In the genomic region with DNA sequence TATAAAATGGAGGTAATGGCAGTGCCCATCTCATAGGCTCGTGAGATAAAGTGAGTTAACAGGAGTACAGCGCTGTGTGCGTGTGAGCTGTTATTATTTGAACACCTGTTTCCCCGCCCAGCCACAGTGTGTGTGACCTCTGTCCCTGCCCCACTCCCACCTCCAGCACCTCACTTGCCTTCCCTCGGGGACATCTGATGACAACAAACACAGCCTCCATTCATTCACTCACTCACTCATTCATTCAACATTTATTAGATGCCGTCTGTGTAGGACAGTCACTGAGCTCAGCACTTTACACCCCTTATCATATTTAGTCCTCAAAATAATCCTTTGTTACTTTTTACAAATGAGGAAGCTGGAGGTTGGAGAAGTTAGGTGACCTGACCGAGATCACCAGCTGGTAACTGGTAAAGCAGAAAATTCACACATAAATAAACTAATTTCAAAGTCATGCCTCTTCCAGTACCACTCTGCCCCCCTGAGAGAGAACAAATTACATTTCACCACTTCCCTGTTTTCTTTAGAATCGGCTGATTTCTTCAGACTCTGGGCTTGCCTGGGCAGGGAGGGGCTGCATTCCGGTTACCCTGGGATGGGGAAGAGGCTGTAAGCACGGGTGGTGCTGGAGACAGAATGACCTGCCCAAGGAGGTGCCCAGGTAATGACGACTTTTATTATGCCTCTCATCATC, we compare ENCODE assay signal across 11 cellular contexts. TPM values are rescaled to one million over a fixed set of nuclear protein-coding genes. Genes with fewer than 3 reads are reported as not detected.
A peak's percentile ranks its signal among the peaks of the same experiment; 100 is the strongest.
DNase-seq lines count a peak whose midpoint lies in the region; ATAC-seq, FAIRE-seq and TF ChIP-seq lines count a peak whose summit lies in the region.
"Had no signal": no experiment of that assay in that cellular context is flagged by ENCODE, and none has a peak within 500 bp of the region (broad histone marks: within the 10 kb centered on the region; RNA-seq: fewer than 3 reads in every experiment).

No MANE protein-coding gene starts in this region.

- POLR2A ChIA-PET in endothelial cell of umbilical vein (lab: Charles Lee): no interaction called here

- H4K20me1 ChIP-seq in endothelial cell of umbilical vein (replicated peaks; ENCODE audit: control insufficient read depth, extremely low read depth, insufficient read depth, low read length): no peaks in the 10 kb centered on the region

- H2AFZ ChIP-seq in endothelial cell of umbilical vein (ENCODE audit: low read depth, low read length): no peak overlapping the region

- DNase-seq in NCI-H748 (lab: John Stamatoyannopoulos, UW; ENCODE audit: unreplicated experiment) (peak; percentile 50), NCI-H748 treated with DMSO at 0.1 percent for 48 hours (lab: John Stamatoyannopoulos, UW) (no peak), NOMO-1 treated with dmso at 0.1 percent for 144 hours (lab: John Stamatoyannopoulos, UW; ENCODE audit: unreplicated experiment) (peak; percentile 78), endothelial cell of umbilical vein (ENCODE audit: low read depth, low spot score) (no peak), thoracic aorta (ENCODE audit: low spot score) (no peak), kidney tubule cell (ENCODE audit: low spot score) (no peak), 8988T (no peak), H54 (ENCODE audit: insufficient read length, low spot score) (no peak)
- DNase-seq: activated naive CD8-positive, alpha-beta T cell treated with anti-CD3 and anti-CD28 coated beads, Interleukin-2, amount 50 U/mL, for 24 hours; NCI-H526 had no signal

- no peaks in the 10 kb centered on the region for H3K79me2 ChIP-seq in endothelial cell of umbilical vein (ENCODE audit: control insufficient read depth, insufficient read depth, low read length)

- no peak overlapping the region for H3K27ac ChIP-seq in endothelial cell of umbilical vein (ENCODE audit: insufficient read depth, low read depth, low read length)
- H3K27ac ChIP-seq in thoracic aorta: no peak overlapping the region

- H3K4me2 ChIP-seq in endothelial cell of umbilical vein (ENCODE audit: insufficient read depth, low read length): no peak overlapping the region

- H3K9ac ChIP-seq in endothelial cell of umbilical vein (replicated peaks; ENCODE audit: extremely low read depth, insufficient read depth, low read length): no peak overlapping the region

- intact Hi-C loops in endothelial cell of umbilical vein (cut with micrococcal nuclease): no loop called here

- H3K9me1 ChIP-seq in endothelial cell of umbilical vein (replicated peaks; ENCODE audit: control insufficient read depth, extremely low read depth, insufficient read depth, low read length): no peaks in the 10 kb centered on the region

- BruUV-seq in endothelial cell of umbilical vein (replicated peaks; lab: Mats Ljungman, UMichigan): no TSS peak

- H3K9me3 ChIP-seq in endothelial cell of umbilical vein (replicated peaks; ENCODE audit: control insufficient read depth, insufficient read depth, low read length): no peaks in the 10 kb centered on the region
- no peaks in the 10 kb centered on the region for H3K9me3 ChIP-seq in thoracic aorta

- peaks cover 0 to 2% of the 10 kb centered on the region in 2 experiments for H3K36me3 ChIP-seq in endothelial cell of umbilical vein (ENCODE audit: control insufficient read depth in 2 of 2, extremely low read depth in 1 of 2, insufficient read depth in 2 of 2, low read length in 2 of 2)
- H3K36me3 ChIP-seq in thoracic aorta: no peaks in the 10 kb centered on the region

- H3K4me1 ChIP-seq in endothelial cell of umbilical vein (ENCODE audit: control insufficient read depth, extremely low read depth, insufficient read depth, low read length) (no peaks in the 10 kb centered on the region), thoracic aorta (ENCODE audit: control insufficient read depth in 1 of 2, low read depth in 2 of 2) (no peaks in the 10 kb centered on the region)

- CTCF ChIA-PET in endothelial cell of umbilical vein (lab: Charles Lee): interaction anchor here (0.7 to 26.6 kb wide), 6 partner anchors 12 to 238 kb away, joined by 3 to 552 read pairs (median 4); no protein-coding TSS in a partner anchor

- TF ChIP-seq POLR2A in endothelial cell of umbilical vein (IDR thresholded peaks at IDR 0.05; ENCODE audit: low read depth, low read length) (no peak), H54 (IDR thresholded peaks at IDR 0.05; ENCODE audit: low read depth, low read length) (no peak)

- FAIRE-seq in endothelial cell of umbilical vein (lab: Jason Lieb, UNC) (peak; percentile 37), H54 (lab: Jason Lieb, UNC) (no peak)
- FAIRE-seq: A204.1 had no signal

- ATAC-seq in thoracic aorta (ENCODE audit: insufficient number of reproducible peaks, low FRiP score, low read depth): peak; percentile 27
- ATAC-seq: activated naive CD8-positive, alpha-beta T cell treated with anti-CD3 and anti-CD28 coated beads, Interleukin-2, amount 50 U/mL, for 24 hours had no signal

- TF ChIP-seq CTCF in endothelial cell of umbilical vein (IDR thresholded peaks at IDR 0.05; ENCODE audit: extremely low read depth in 1 of 2, insufficient read depth in 1 of 2, low read depth in 1 of 2, low read length in 2 of 2) (no peak), thoracic aorta (IDR thresholded peaks at IDR 0.05) (no peak)

- dilution Hi-C loops in endothelial cell of umbilical vein (cut with MboI; ENCODE audit: extremely low pct_ligation_motif_present, low sequenced_read_pairs): no loop called here

- no peak overlapping the region for H3K4me3 ChIP-seq in endothelial cell of umbilical vein (replicated peaks in 1 of 3; ENCODE audit: insufficient read depth in 1 of 3, low read depth in 1 of 3, low read length in 3 of 3)
- no peak overlapping the region for H3K4me3 ChIP-seq in thoracic aorta

- H3K27me3 ChIP-seq in endothelial cell of umbilical vein (ENCODE audit: control insufficient read depth in 2 of 2, insufficient read depth in 2 of 2, low read length in 2 of 2): no peaks in the 10 kb centered on the region
- H3K27me3 ChIP-seq in thoracic aorta (replicated peaks; ENCODE audit: insufficient read depth): no peaks in the 10 kb centered on the region

TF ChIP-seq in endothelial cell of umbilical vein, 7 proteins besides CTCF, POLR2A, EP300 and RAD21:
- TF ChIP-seq EZH2 (IDR thresholded peaks at IDR 0.05; ENCODE audit: borderline replicate concordance, low read depth, low read length, severe bottlenecking) (no peak), JUN (IDR thresholded peaks at IDR 0.05; ENCODE audit: borderline replicate concordance, insufficient read depth, insufficient read length, low read depth) (no peak), GATA2 (IDR thresholded peaks at IDR 0.05; ENCODE audit: insufficient read depth, insufficient read length, low read depth, low read length) (no peak), MYC (IDR thresholded peaks at IDR 0.05; ENCODE audit: low read depth, low read length) (no peak), FOS (IDR thresholded peaks at IDR 0.05; ENCODE audit: borderline replicate concordance, insufficient read depth, low read length) (no peak), POLR2AphosphoS5 (IDR thresholded peaks at IDR 0.05; ENCODE audit: insufficient read depth, low read depth, low read length) (no peak)
- TF ChIP-seq, protein P1, sequence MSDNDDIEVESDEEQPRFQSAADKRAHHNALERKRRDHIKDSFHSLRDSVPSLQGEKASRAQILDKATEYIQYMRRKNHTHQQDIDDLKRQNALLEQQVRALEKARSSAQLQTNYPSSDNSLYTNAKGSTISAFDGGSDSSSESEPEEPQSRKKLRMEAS (IDR thresholded peaks at IDR 0.05; ENCODE audit: insufficient read depth, insufficient read length): no peak
TF ChIP-seq in endothelial cell of umbilical vein: peak in this region for 0.

RNA-seq across cellular contexts. Expression of a gene that starts 58.6 kb away (rescaled TPM):
- total RNA-seq in endothelial cell of umbilical vein (18.8 and 32.1 TPM in 2 replicates), thoracic aorta (1 to 10 TPM in 1 of 2 donors, under 1 TPM in 1; 0.85 to 1.6 TPM)
- polyA plus RNA-seq in endothelial cell of umbilical vein: 49.4 and 55.8 TPM in 2 replicates
- polyA plus RNA-seq in endothelial cell of umbilical vein (2011; cell fraction: cytosol; rRNA removed): 20.9 and 29.8 TPM in 2 replicates
- 81.7 and 123 TPM in 2 replicates for polyA plus RNA-seq in endothelial cell of umbilical vein (2011; cell fraction: nucleus; rRNA removed)
- 20.1 and 32.6 TPM in 2 replicates for polyA plus RNA-seq in endothelial cell of umbilical vein (2012)
- 54.3 and 55.2 TPM in 2 replicates for polyA minus RNA-seq in endothelial cell of umbilical vein
- not detected for polyA minus RNA-seq in endothelial cell of umbilical vein (2011; cell fraction: cytosol; rRNA and poly(A)+ RNA removed)
- 41.6 and 53.7 TPM in 2 replicates for polyA minus RNA-seq in endothelial cell of umbilical vein (2011; cell fraction: nucleus; rRNA and poly(A)+ RNA removed)

Comparison
In these comparisons a context has a peak if more than half of its experiments do, and no peak if none do; other contexts are left out.
1. DNase-seq: peak in NCI-H748 (single experiment) and NOMO-1 treated with dmso at 0.1 percent for 144 hours (single experiment); none in NCI-H748 treated with DMSO at 0.1 percent for 48 hours (single experiment), endothelial cell of umbilical vein (single experiment), thoracic aorta (single experiment), kidney tubule cell (single experiment), 8988T (single experiment) and H54 (single experiment).